ENCODE assay signal across 23 cellular contexts in genomic region chr3:27716309-27716708, GRCh38. TPM values are rescaled to one million over a fixed set of nuclear protein-coding genes. Genes with fewer than 3 reads are reported as not detected.
"Had no signal": no experiment of that assay in that cellular context is flagged by ENCODE, and none has a peak within 500 bp of the region (broad histone marks: within the 10 kb centered on the region; RNA-seq: fewer than 3 reads in every experiment).

No MANE protein-coding gene starts in this region.

- H3K4me3 ChIP-seq: adrenal gland, cardiac muscle cell, colonic mucosa, esophagus muscularis mucosa, hepatocyte, right atrium auricular region, suprapubic skin had no signal

- H3K27ac Mint-ChIP-seq: activated naive CD4-positive, alpha-beta T cell treated with anti-CD3 and anti-CD28 coated beads, Interleukin-2, amount 10 ng/mL, durations not matched to agents 7 days and 5 days; memory B cell; nephron progenitor cell had no signal

- H3K27ac ChIP-seq: adrenal gland, cardiac muscle cell, colonic mucosa, esophagus muscularis mucosa, hepatocyte, right atrium auricular region, suprapubic skin had no signal

- H3K9me3 ChIP-seq: adrenal gland, colonic mucosa, esophagus muscularis mucosa, right atrium auricular region, SK-N-SH, suprapubic skin had no signal

- H3K4me3 Mint-ChIP-seq: activated naive CD4-positive, alpha-beta T cell treated with anti-CD3 and anti-CD28 coated beads, Interleukin-2, amount 10 ng/mL, durations not matched to agents 7 days and 5 days; memory B cell; nephron progenitor cell had no signal

- ATAC-seq: left ventricle myocardium superior had no signal

- H3K36me3 Mint-ChIP-seq: memory B cell had no signal

- H3K36me3 ChIP-seq: adrenal gland, cardiac muscle cell, colonic mucosa, esophagus muscularis mucosa, right atrium auricular region, suprapubic skin had no signal

- H3K9me3 Mint-ChIP-seq: activated naive CD4-positive, alpha-beta T cell treated with anti-CD3 and anti-CD28 coated beads, Interleukin-2, amount 10 ng/mL, durations not matched to agents 7 days and 5 days; memory B cell had no signal

- DNase-seq: activated CD4-positive, alpha-beta T cell treated with anti-CD3 and anti-CD28 coated beads, Interleukin-2, amount 50 U/mL, for 48 hours; activated naive CD4-positive, alpha-beta T cell treated with anti-CD3 and anti-CD28 coated beads, Interleukin-2, amount 10 ng/mL, durations not matched to agents 7 days and 5 days; adrenal gland; colonic mucosa; kidney glomerular epithelial cell; left ventricle myocardium superior; nephron progenitor cell; occipital lobe; SK-N-SH; stimulated activated CD4-positive, alpha-beta T cell treated with anti-CD3 and anti-CD28 coated beads, Interleukin-15, amount 100 ng/mL, for 24 hours; stimulated activated CD4-positive, alpha-beta T cell treated with anti-CD3 and anti-CD28 coated beads, Interleukin-4, amount 100 ng/mL, for 1 hour; stimulated activated naive CD4-positive, alpha-beta T cell; T-helper 1 cell; T1000; trophoblast cell had no signal

RNA-seq across cellular contexts. Expression of gene EOMES, which starts 5.8 kb away (rescaled TPM):
- total RNA-seq: cardiac muscle cell, fibroblast of villous mesenchyme, glomerular endothelial cell, hepatocyte, suprapubic skin had no signal
- polyA plus RNA-seq: hepatocyte, SK-N-SH had no signal
